ENCODE assay signal across 8 cellular contexts in the genomic region with DNA sequence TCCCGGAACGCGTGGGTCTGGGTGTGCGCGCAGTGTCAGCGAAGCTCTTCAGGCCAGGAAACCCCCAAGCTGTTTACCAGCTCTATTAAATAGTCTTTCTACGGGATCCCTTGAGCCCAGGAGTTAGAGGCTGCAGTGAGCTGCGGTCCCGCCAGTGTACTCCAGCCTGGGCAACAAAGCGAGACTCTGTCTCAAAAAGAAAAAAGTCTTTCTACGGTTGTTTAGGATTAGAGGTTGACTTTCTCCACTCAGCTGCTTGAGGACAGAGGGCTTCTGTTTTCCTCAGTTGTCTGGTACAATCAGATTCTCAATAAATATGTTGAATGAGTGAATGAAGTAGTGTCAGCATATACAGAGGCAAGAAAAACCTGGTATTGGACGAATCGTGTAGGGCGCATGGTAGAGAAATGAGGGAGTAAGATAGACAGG.
DNase-seq lines count a peak whose midpoint lies in the region; ATAC-seq and TF ChIP-seq lines count a peak whose summit lies in the region.

No MANE protein-coding gene starts in this region.

- H3K9ac ChIP-seq in SK-N-MC (ENCODE audit: insufficient read length) (peak overlapping the region; percentile 97), rectal smooth muscle tissue (ENCODE audit: low read length) (peak overlapping the region; percentile 53)

- no peaks in the 10 kb centered on the region for H3K27me3 ChIP-seq in rectal smooth muscle tissue (ENCODE audit: control insufficient read depth, insufficient read depth, low read length)

- ATAC-seq in HG03280 (IDR thresholded peaks at IDR 0.05; ENCODE audit: unreplicated experiment): no peak

- DNase-seq in GM12864 (ENCODE audit: low read depth) (no peak), SK-N-MC (ENCODE audit: low read depth, low spot score) (no peak), fibroblast of pulmonary artery (ENCODE audit: low read depth) (no peak), D341Med (ENCODE audit: low spot score) (no peak), NCI-H345 treated with DMSO at 0.1 percent for 48 hours (lab: John Stamatoyannopoulos, UW; ENCODE audit: unreplicated experiment) (no peak)
- DNase-seq in stimulated activated naive CD4-positive, alpha-beta T cell treated with Interleukin-2 at 50 U/mL for 16 hours (lab: John Stamatoyannopoulos, UW): no peak

- H3K9me3 ChIP-seq in SK-N-MC (ENCODE audit: low read depth, low read length): no peaks in the 10 kb centered on the region

- peaks cover 14% of the 10 kb centered on the region for H3K4me1 ChIP-seq in rectal smooth muscle tissue (ENCODE audit: control insufficient read depth, insufficient read depth, low read length)

- H3K4me3 ChIP-seq in GM12864 (ENCODE audit: low read depth, low read length): peak overlapping the region; percentile 94
- peak overlapping the region; percentile 95 for H3K4me3 ChIP-seq in SK-N-MC
- H3K4me3 ChIP-seq in fibroblast of pulmonary artery (replicated peaks; ENCODE audit: low read depth, low read length): peak overlapping the region; percentile 74
- H3K4me3 ChIP-seq in rectal smooth muscle tissue (ENCODE audit: low read length): peak overlapping the region; percentile 94

- H3K27ac ChIP-seq in SK-N-MC (no peak overlapping the region), rectal smooth muscle tissue (ENCODE audit: low read depth, low read length) (peak overlapping the region; percentile 94)

- TF ChIP-seq CTCF in GM12864 (IDR thresholded peaks at IDR 0.05; ENCODE audit: low read depth, low read length, missing control alignments) (no peak), fibroblast of pulmonary artery (IDR thresholded peaks at IDR 0.05; ENCODE audit: low read length, missing control alignments) (no peak)

- H3K36me3 ChIP-seq in SK-N-MC (ENCODE audit: insufficient read depth, low read length) (peaks cover 34% of the 10 kb centered on the region), rectal smooth muscle tissue (ENCODE audit: control insufficient read depth, insufficient read depth, low read length) (peaks cover 33% of the 10 kb centered on the region)
